ENCODE assay signal across 16 cellular contexts in genomic region chr20:32779500-32780215, GRCh38. TPM values are rescaled to one million over a fixed set of nuclear protein-coding genes. Genes with fewer than 3 reads are reported as not detected.
DNase-seq lines count a peak whose midpoint lies in the region; ATAC-seq, FAIRE-seq and TF ChIP-seq lines count a peak whose summit lies in the region.
"Had no signal": no experiment of that assay in that cellular context is flagged by ENCODE, and none has a peak within 500 bp of the region (broad histone marks: within the 10 kb centered on the region; RNA-seq: fewer than 3 reads in every experiment).

No MANE protein-coding gene starts in this region.

- TF ChIP-seq EP300 in GM12878 (IDR thresholded peaks at IDR 0.05; ENCODE audit: borderline replicate concordance in 1 of 2, control insufficient read depth in 1 of 2, low read depth in 2 of 2, low read length in 2 of 2), result no peak

- dilution Hi-C loops in IMR-90 (cut with HindIII; ENCODE audit: low sequenced_read_pairs, unreplicated experiment), result no loop called here

- H2AFZ ChIP-seq in IMR-90 (replicated peaks; ENCODE audit: low read length, poor library complexity) (no peak overlapping the region), GM12878 (ENCODE audit: control insufficient read depth, low read depth, low read length) (no peak overlapping the region)

- no peak overlapping the region for H2BK20ac ChIP-seq in IMR-90 (ENCODE audit: low read depth, low read length)

- 0 out of 2 replicates have a peak, but pooled peaks have one; percentile 33 for ATAC-seq in IMR-90 (ENCODE audit: low read depth)
- ATAC-seq in GM12878, result no peak
- ATAC-seq in HG02642 (IDR thresholded peaks at IDR 0.05; ENCODE audit: poor library complexity, unreplicated experiment), result no peak
- ATAC-seq in GM18520 (IDR thresholded peaks at IDR 0.05; ENCODE audit: unreplicated experiment), result no peak
- ATAC-seq: activated naive CD8-positive, alpha-beta T cell treated with anti-CD3 and anti-CD28 coated beads, Interleukin-2, amount 50 U/mL, for 24 hours; CD8-positive, alpha-beta T cell; heart right ventricle had no signal

- H3K4me2 ChIP-seq in BLaER1 treated with 17β-estradiol and CSF1 and Interleukin-3, amounts not matched to agents 10 nM and 100 nM, result peak overlapping the region in 9 of 11 experiments; percentile 58 to 85 (median 74); a peak in 18 of 22 replicates
- H3K4me2 ChIP-seq in IMR-90 (ENCODE audit: low read depth, low read length) (no peak overlapping the region), GM12878 (ENCODE audit: control insufficient read depth, insufficient read depth) (no peak overlapping the region)

- TF ChIP-seq POLR2A in IMR-90 (IDR thresholded peaks at IDR 0.05; ENCODE audit: low read depth, low read length) (no peak), GM12878 (IDR thresholded peaks at IDR 0.05; ENCODE audit: low read depth, low read length) (no peak)

- no peak overlapping the region for H2AK9ac ChIP-seq in IMR-90 (replicated peaks; ENCODE audit: low read depth, low read length, poor library complexity)

- H3K4ac ChIP-seq in IMR-90 (ENCODE audit: low read depth, low read length), result no peak overlapping the region

- peaks cover 36 to 70% (median 61%) of the 10 kb centered on the region in 10 experiments for H3K4me1 ChIP-seq in BLaER1 treated with 17β-estradiol and CSF1 and Interleukin-3, amounts not matched to agents 10 nM and 100 nM
- H3K4me1 ChIP-seq in IMR-90 (ENCODE audit: control insufficient read depth, insufficient read depth, low read length), result no peaks in the 10 kb centered on the region
- H3K4me1 ChIP-seq in GM12878 (ENCODE audit: control insufficient read depth, insufficient read depth, low read length), result no peaks in the 10 kb centered on the region
- peaks cover 12% of the 10 kb centered on the region for H3K4me1 ChIP-seq in mesodermal cell (ENCODE audit: control insufficient read depth, insufficient read depth, low read length, poor library complexity, severe bottlenecking)

- TF ChIP-seq CTCF in IMR-90 (conservative IDR thresholded peaks at IDR 0.05; ENCODE audit: low read depth, low read length), result no peak
- TF ChIP-seq CTCF in GM12878 (IDR thresholded peaks at IDR 0.05 in 2 of 3, conservative IDR thresholded peaks at IDR 0.05 in 1 of 3; ENCODE audit: control insufficient read depth in 2 of 3, extremely low read depth in 1 of 3, insufficient read depth in 1 of 3, low read depth in 3 of 3, low read length in 3 of 3), result no peak

- DNase-seq in IMR-90, result no peak
- no peak for DNase-seq in GM12878 (ENCODE audit: low read depth, low spot score)
- DNase-seq in EL, result no peak
- no peak for DNase-seq in NCI-H1436 treated with DMSO at 0.1 percent for 48 hours (lab: John Stamatoyannopoulos, UW)
- DNase-seq: activated CD4-positive, alpha-beta T cell treated with anti-CD3 and anti-CD28 coated beads for 1 hour; activated naive CD8-positive, alpha-beta T cell treated with anti-CD3 and anti-CD28 coated beads, Interleukin-2, amount 50 U/mL, for 24 hours; CD8-positive, alpha-beta T cell; heart right ventricle; SIG-M5; sigmoid colon; stimulated activated CD4-positive, alpha-beta T cell treated with anti-CD3 and anti-CD28 coated beads, Interleukin-2, amount 100 ng/mL, for 48 hours had no signal

- H4K91ac ChIP-seq in IMR-90 (ENCODE audit: insufficient read depth, low read depth, low read length), result no peak overlapping the region

- no peak overlapping the region for H2AK5ac ChIP-seq in IMR-90 (ENCODE audit: low read depth, low read length)

- 0 out of 22 replicates have a peak overlapping the region, but pooled peaks of 1 of the 11 experiments have one; percentile 5 for H3K9ac ChIP-seq in BLaER1 treated with 17β-estradiol and CSF1 and Interleukin-3, amounts not matched to agents 10 nM and 100 nM
- H3K9ac ChIP-seq in IMR-90 (ENCODE audit: low read depth, low read length), result no peak overlapping the region
- H3K9ac ChIP-seq in GM12878 (ENCODE audit: control insufficient read depth, insufficient read depth, low read length), result no peak overlapping the region

- H3K36me3 ChIP-seq in BLaER1 treated with 17β-estradiol and CSF1 and Interleukin-3, amounts not matched to agents 10 nM and 100 nM, result peaks cover 0 to 14% (median 3%) of the 10 kb centered on the region in 11 experiments; a peak in 6 of 22 replicates
- H3K36me3 ChIP-seq in IMR-90 (ENCODE audit: control insufficient read depth, insufficient read depth, low read length) (peaks cover 3% of the 10 kb centered on the region; the same call in 1 of the 2 replicates), GM12878 (ENCODE audit: control insufficient read depth in 2 of 2, insufficient read depth in 2 of 2, low read length in 1 of 2) (no peaks in the 10 kb centered on the region), mesodermal cell (ENCODE audit: control insufficient read depth, insufficient read depth, low read length) (peaks cover 51% of the 10 kb centered on the region)
- H3K36me3 ChIP-seq: sigmoid colon had no signal

- no peaks in the 10 kb centered on the region for H3K27me3 ChIP-seq in BLaER1 treated with 17β-estradiol and CSF1 and Interleukin-3, amounts not matched to agents 10 nM and 100 nM
- H3K27me3 ChIP-seq in IMR-90 (ENCODE audit: control insufficient read depth, insufficient read depth, low read length) (no peaks in the 10 kb centered on the region), GM12878 (replicated peaks in 1 of 2; ENCODE audit: control insufficient read depth in 2 of 2, insufficient read depth in 2 of 2, low read length in 1 of 2) (no peaks in the 10 kb centered on the region)
- H3K27me3 ChIP-seq: heart right ventricle, sigmoid colon had no signal

- intact Hi-C loops in IMR-90 (cut with micrococcal nuclease) (loop anchor here (5.0 kb wide), 1 partner anchor 257 kb away; no protein-coding TSS in a partner anchor), GM12878 (cut with micrococcal nuclease; ENCODE audit: unreplicated experiment) (loop anchor here (5.0 kb wide), 1 partner anchor 257 kb away; no protein-coding TSS in a partner anchor)

- WGBS in IMR-90 (ENCODE audit: extremely low coverage in 2 of 2, insufficient read length in 1 of 2), 2 experiments, result 68% methylated on average over 3 of the region's 10 CpGs; no CpG with 5 or more reads in 1 of the 2 experiments
- 63% methylated on average over 8 of the region's 10 CpGs for WGBS in GM12878 (ENCODE audit: insufficient coverage, insufficient replicate concordance, low lambda C conversion rate, missing lambda C conversion rate)
- 78 to 89% methylated on average over 6 to 9 of the region's 10 CpGs for WGBS in mesodermal cell (ENCODE audit: insufficient coverage in 2 of 2), 2 experiments

- no peak overlapping the region for H2BK15ac ChIP-seq in IMR-90 (ENCODE audit: low read depth, low read length)

- no peak overlapping the region for H2BK5ac ChIP-seq in IMR-90 (ENCODE audit: low read depth, low read length, poor library complexity, severe bottlenecking)

- no peak overlapping the region for H3K56ac ChIP-seq in IMR-90 (ENCODE audit: extremely low read depth, insufficient read depth, low read length)

- SMC1A ChIA-PET in GM12878 (lab: Charles Lee; ENCODE audit: uncharacterized antibody, unreplicated experiment), result interaction anchor here (1.7 to 5.0 kb wide), 4 partner anchors 105 to 258 kb away, joined by 6 to 107 read pairs (median 10); partner anchors contain the start of gene C20orf203

- no peak overlapping the region for H4K5ac ChIP-seq in IMR-90 (ENCODE audit: low read depth, low read length)

- H3K23ac ChIP-seq in IMR-90 (ENCODE audit: low read depth, low read length), result no peak overlapping the region

- peaks cover 5% of the 10 kb centered on the region; the same call in 1 of the 2 replicates for H3K9me1 ChIP-seq in IMR-90 (ENCODE audit: insufficient read depth, low read length)

- RAD21 ChIA-PET in GM12878 (lab: Charles Lee; ENCODE audit: unreplicated experiment), result interaction anchor here (1.5 to 4.7 kb wide), 3 partner anchors 99 to 106 kb away, joined by 6 to 138 read pairs (median 12); partner anchors contain the start of gene C20orf203

- H3K14ac ChIP-seq in IMR-90 (replicated peaks; ENCODE audit: low read depth, low read length), result no peak overlapping the region

- no peak overlapping the region for H3K27ac ChIP-seq in BLaER1 treated with 17β-estradiol and CSF1 and Interleukin-3, amounts not matched to agents 10 nM and 100 nM
- H3K27ac ChIP-seq in IMR-90 (ENCODE audit: insufficient read depth, low read length), result no peak overlapping the region
- H3K27ac ChIP-seq in GM12878 (ENCODE audit: control insufficient read depth, insufficient read depth), result no peak overlapping the region
- H3K27ac ChIP-seq in mesodermal cell (ENCODE audit: low read depth, low read length, severe bottlenecking), result peak overlapping the region; percentile 41
- H3K27ac ChIP-seq: heart right ventricle, sigmoid colon had no signal

- no peak overlapping the region for H3K4me3 ChIP-seq in BLaER1 treated with 17β-estradiol and CSF1 and Interleukin-3, amounts not matched to agents 10 nM and 100 nM
- H3K4me3 ChIP-seq in IMR-90 (ENCODE audit: insufficient read depth, low read depth, low read length) (no peak overlapping the region), GM12878 (no peak overlapping the region), mesodermal cell (ENCODE audit: extremely low read depth, insufficient read depth, low read length, poor library complexity, severe bottlenecking) (no peak overlapping the region)
- H3K4me3 ChIP-seq: heart right ventricle, sigmoid colon had no signal

- no peaks in the 10 kb centered on the region for H3K9me3 ChIP-seq in BLaER1 treated with 17β-estradiol and CSF1 and Interleukin-3, amounts not matched to agents 10 nM and 100 nM (replicated peaks in 1 of 11)
- H3K9me3 ChIP-seq in IMR-90 (ENCODE audit: control insufficient read depth, insufficient read depth, low read length) (no peaks in the 10 kb centered on the region), GM12878 (replicated peaks; ENCODE audit: control insufficient read depth, insufficient read depth, low read length) (no peaks in the 10 kb centered on the region), mesodermal cell (ENCODE audit: control insufficient read depth, low read length) (no peaks in the 10 kb centered on the region)
- H3K9me3 ChIP-seq: heart right ventricle, sigmoid colon had no signal

- no peak for TF ChIP-seq RAD21 in IMR-90 (IDR thresholded peaks at IDR 0.05; ENCODE audit: low read length)
- TF ChIP-seq RAD21 in GM12878 (IDR thresholded peaks at IDR 0.05; ENCODE audit: insufficient read depth, low read depth, low read length), result no peak

- FAIRE-seq in GM12878 (lab: Jason Lieb, UNC), result no peak
- FAIRE-seq: bronchial epithelial cell had no signal

- H4K8ac ChIP-seq in IMR-90 (ENCODE audit: low read depth in 2 of 2, low read length in 2 of 2), result no peak overlapping the region

- H3K79me1 ChIP-seq in IMR-90 (ENCODE audit: low read depth in 1 of 2, low read length in 2 of 2), result peaks cover 0 to 17% of the 10 kb centered on the region in 2 experiments; a peak in 3 of 4 replicates

- H4K20me1 ChIP-seq in BLaER1 treated with 17β-estradiol and CSF1 and Interleukin-3, amounts not matched to agents 10 nM and 100 nM, result peaks cover 0 to 18% (median 0%) of the 10 kb centered on the region in 11 experiments; a peak in 4 of 22 replicates
- H4K20me1 ChIP-seq in IMR-90 (ENCODE audit: insufficient read depth, low read length) (peaks cover 3% of the 10 kb centered on the region; the same call in 1 of the 2 replicates), GM12878 (ENCODE audit: control insufficient read depth, insufficient read depth) (no peaks in the 10 kb centered on the region)

- H3K79me2 ChIP-seq in GM12878 (ENCODE audit: control insufficient read depth, insufficient read depth, low read length), result no peaks in the 10 kb centered on the region

- no peak overlapping the region for H3K18ac ChIP-seq in IMR-90 (ENCODE audit: low read depth, low read length)

- in situ Hi-C loops in IMR-90 (cut with MboI; ENCODE audit: low sequenced_read_pairs), result loop anchor here (5.0 to 10.0 kb wide), 3 partner anchors 112 to 265 kb away; no protein-coding TSS in a partner anchor
- in situ Hi-C loops in GM12878 (cut with MboI), result loop anchor here (5.0 kb wide), 1 partner anchor 107 kb away; the partner anchor contains the start of gene C20orf203

- CTCF ChIA-PET in IMR-90 (lab: Yijun Ruan, JAX), result interaction anchor here (0.6 to 1.7 kb wide), 2 partner anchors 106 to 295 kb away, joined by 5 to 19 read pairs; partner anchors contain the start of gene C20orf203
- CTCF ChIA-PET in GM12878 (lab: Yijun Ruan, JAX), result interaction anchor here (0.8 to 7.3 kb wide), 11 partner anchors 13 to 957 kb away, joined by 3 to 295 read pairs (median 6); partner anchors contain the start of genes C20orf203 and MAPRE1

- POLR2A ChIA-PET in IMR-90 (lab: Charles Lee; ENCODE audit: unreplicated experiment), result no interaction called here
- POLR2A ChIA-PET in GM12878 (lab: Charles Lee), result interaction anchor here (1.8 kb wide), 1 partner anchor 106 kb away, joined by 12 read pairs; the partner anchor contains the start of gene C20orf203

- no peak overlapping the region for H2BK120ac ChIP-seq in IMR-90 (ENCODE audit: low read depth, low read length)

- BruUV-seq in IMR-90 (replicated peaks; lab: Mats Ljungman, UMichigan) (no TSS peak), GM12878 (replicated peaks; lab: Mats Ljungman, UMichigan) (no TSS peak)

RNA-seq across cellular contexts. Expression of gene DNMT3B, which starts 17.5 kb away (rescaled TPM):
- total RNA-seq in IMR-90 (2012; rRNA removed), result 1.3 and 1.4 TPM in 2 replicates
- 1.9 TPM in 2 replicates for polyA plus RNA-seq in IMR-90 (2012; rRNA removed)
- polyA plus RNA-seq in IMR-90 (2012; cell fraction: cytosol; rRNA removed), result 0.76 and 1.1 TPM in 2 replicates
- polyA plus RNA-seq in IMR-90 (2012; cell fraction: nucleus; rRNA removed; ENCODE audit: low replicate concordance), result 7.0 and 8.4 TPM in 2 replicates
- total RNA-seq in GM12878 (2013; cell fraction: nucleolus; rRNA removed), result 0.40 and 0.47 TPM in 2 replicates
- total RNA-seq in GM12878 (2014; rRNA removed), result 1.1 and 1.6 TPM in 2 replicates
- total RNA-seq in GM12878 (2014; rRNA removed; fragmentation: Illumina TruSeq; extraction: Trizol), result 1.2 TPM in 2 replicates
- 1.8 and 1.9 TPM in 2 replicates for total RNA-seq in GM12878 (2021)
- 0.25 TPM for polyA plus RNA-seq in GM12878 (2011; ENCODE audit: low read depth)
- 0.22 and 0.24 TPM in 2 replicates for polyA plus RNA-seq in GM12878 (2011; rRNA removed)
- 0.15 and 0.24 TPM in 2 replicates for polyA plus RNA-seq in GM12878 (2011; cell fraction: cytosol; rRNA removed)
- 0.78 and 0.82 TPM in 2 replicates for polyA plus RNA-seq in GM12878 (2011; cell fraction: nucleus; rRNA removed)
- polyA plus RNA-seq in GM12878 (2012), result 0.49 and 0.50 TPM in 2 replicates
- 0.82 and 1.4 TPM in 2 replicates for polyA plus RNA-seq in GM12878 (2014; fragmentation: Illumina TruSeq; extraction: Trizol)
- polyA plus RNA-seq in GM12878 (2014; fragmentation: Nextera tagmentation; extraction: Ambion mirVana), result under 1 TPM; 0.23 to 0.33 TPM
- polyA plus RNA-seq in GM12878 (2014; rRNA removed), result 1.7 and 1.9 TPM in 2 replicates
- polyA plus RNA-seq in GM12878 (2016; fragmentation: Nextera tagmentation; extraction: Ambion mirVana), result 1 to 10 TPM in 1 of 2 experiments, under 1 TPM in 1; 0.82 to 1.5 TPM
- 0.15 and 0.46 TPM in 2 replicates for polyA minus RNA-seq in GM12878 (2011; rRNA and poly(A)+ RNA removed)
- polyA minus RNA-seq in GM12878 (2011; cell fraction: cytosol; rRNA and poly(A)+ RNA removed), result not detected in 2 replicates
- polyA minus RNA-seq in GM12878 (2011; cell fraction: nucleus; rRNA and poly(A)+ RNA removed), result 0.12 and 0.19 TPM in 2 replicates
- 25.2 TPM for polyA plus RNA-seq in mesodermal cell (2013, experiment 1 of 2)
- polyA plus RNA-seq in mesodermal cell (2013, experiment 2 of 2), result 22.5 TPM

RNA-seq across cellular contexts. Expression of gene COMMD7, which starts 36.4 kb away (rescaled TPM):
- 46.9 and 51.8 TPM in 2 replicates for total RNA-seq in IMR-90 (2012; rRNA removed)
- polyA plus RNA-seq in IMR-90 (2012; rRNA removed), result 62.0 and 67.5 TPM in 2 replicates
- 34.0 and 43.2 TPM in 2 replicates for polyA plus RNA-seq in IMR-90 (2012; cell fraction: cytosol; rRNA removed)
- 18.7 and 36.6 TPM in 2 replicates for polyA plus RNA-seq in IMR-90 (2012; cell fraction: nucleus; rRNA removed; ENCODE audit: low replicate concordance)
- 13.4 and 14.1 TPM in 2 replicates for total RNA-seq in GM12878 (2013; cell fraction: nucleolus; rRNA removed)
- 24.7 and 25.0 TPM in 2 replicates for total RNA-seq in GM12878 (2014; rRNA removed)
- 20.7 and 21.4 TPM in 2 replicates for total RNA-seq in GM12878 (2014; rRNA removed; fragmentation: Illumina TruSeq; extraction: Trizol)
- total RNA-seq in GM12878 (2021), result 26.5 and 27.2 TPM in 2 replicates
- 22.1 TPM for polyA plus RNA-seq in GM12878 (2011; ENCODE audit: low read depth)
- 26.3 and 28.3 TPM in 2 replicates for polyA plus RNA-seq in GM12878 (2011; rRNA removed)
- polyA plus RNA-seq in GM12878 (2011; cell fraction: cytosol; rRNA removed), result 24.3 and 26.5 TPM in 2 replicates
- 14.8 and 17.5 TPM in 2 replicates for polyA plus RNA-seq in GM12878 (2011; cell fraction: nucleus; rRNA removed)
- 22.6 and 22.9 TPM in 2 replicates for polyA plus RNA-seq in GM12878 (2012)
- polyA plus RNA-seq in GM12878 (2014; fragmentation: Illumina TruSeq; extraction: Trizol), result 32.0 and 41.2 TPM in 2 replicates
- 10 to 100 TPM in 1 of 2 experiments, 1 to 10 TPM in 1; 9.1 to 19.4 TPM for polyA plus RNA-seq in GM12878 (2014; fragmentation: Nextera tagmentation; extraction: Ambion mirVana)
- polyA plus RNA-seq in GM12878 (2014; rRNA removed), result 32.4 and 34.7 TPM in 2 replicates
- polyA plus RNA-seq in GM12878 (2016; fragmentation: Nextera tagmentation; extraction: Ambion mirVana), result 10 to 100 TPM; 55.5 to 61.0 TPM
- 9.1 and 12.0 TPM in 2 replicates for polyA minus RNA-seq in GM12878 (2011; rRNA and poly(A)+ RNA removed)
- 3.4 and 5.3 TPM in 2 replicates for polyA minus RNA-seq in GM12878 (2011; cell fraction: cytosol; rRNA and poly(A)+ RNA removed)
- polyA minus RNA-seq in GM12878 (2011; cell fraction: nucleus; rRNA and poly(A)+ RNA removed), result 2.4 and 3.6 TPM in 2 replicates
- 50.2 TPM for polyA plus RNA-seq in mesodermal cell (2013, experiment 1 of 2)
- polyA plus RNA-seq in mesodermal cell (2013, experiment 2 of 2), result 50.0 TPM

RNA-seq across cellular contexts. Expression of gene MAPRE1, which starts 40.1 kb away (rescaled TPM):
- total RNA-seq in IMR-90 (2012; rRNA removed), result 82.6 and 205 TPM in 2 replicates
- 87.8 and 107 TPM in 2 replicates for polyA plus RNA-seq in IMR-90 (2012; rRNA removed)
- 18.3 and 35.9 TPM in 2 replicates for polyA plus RNA-seq in IMR-90 (2012; cell fraction: cytosol; rRNA removed)
- 5.9 and 31.1 TPM in 2 replicates for polyA plus RNA-seq in IMR-90 (2012; cell fraction: nucleus; rRNA removed; ENCODE audit: low replicate concordance)
- total RNA-seq in GM12878 (2013; cell fraction: nucleolus; rRNA removed), result 37.7 and 38.1 TPM in 2 replicates
- 85.2 and 108 TPM in 2 replicates for total RNA-seq in GM12878 (2014; rRNA removed)
- 83.2 and 89.2 TPM in 2 replicates for total RNA-seq in GM12878 (2014; rRNA removed; fragmentation: Illumina TruSeq; extraction: Trizol)
- total RNA-seq in GM12878 (2021), result 133 TPM in 2 replicates
- polyA plus RNA-seq in GM12878 (2011; ENCODE audit: low read depth), result 84.6 TPM
- polyA plus RNA-seq in GM12878 (2011; rRNA removed), result 117 and 137 TPM in 2 replicates
- polyA plus RNA-seq in GM12878 (2011; cell fraction: cytosol; rRNA removed), result 58.1 and 75.1 TPM in 2 replicates
- 29.6 and 50.0 TPM in 2 replicates for polyA plus RNA-seq in GM12878 (2011; cell fraction: nucleus; rRNA removed)
- 84.5 and 93.7 TPM in 2 replicates for polyA plus RNA-seq in GM12878 (2012)
- polyA plus RNA-seq in GM12878 (2014; fragmentation: Illumina TruSeq; extraction: Trizol), result 151 and 168 TPM in 2 replicates
- 100 to 1,000 TPM; 128 to 142 TPM for polyA plus RNA-seq in GM12878 (2014; fragmentation: Nextera tagmentation; extraction: Ambion mirVana)
- 108 and 117 TPM in 2 replicates for polyA plus RNA-seq in GM12878 (2014; rRNA removed)
- polyA plus RNA-seq in GM12878 (2016; fragmentation: Nextera tagmentation; extraction: Ambion mirVana), result 100 to 1,000 TPM; 108 to 109 TPM
- 52.4 and 66.1 TPM in 2 replicates for polyA minus RNA-seq in GM12878 (2011; rRNA and poly(A)+ RNA removed)
- 30.9 and 33.0 TPM in 2 replicates for polyA minus RNA-seq in GM12878 (2011; cell fraction: cytosol; rRNA and poly(A)+ RNA removed)
- polyA minus RNA-seq in GM12878 (2011; cell fraction: nucleus; rRNA and poly(A)+ RNA removed), result 10.6 and 19.1 TPM in 2 replicates
- 113 TPM for polyA plus RNA-seq in mesodermal cell (2013, experiment 1 of 2)
- polyA plus RNA-seq in mesodermal cell (2013, experiment 2 of 2), result 115 TPM

Comparison
In these comparisons a context has a peak if more than half of its experiments do, and no peak if none do; other contexts are left out.
1. H3K4me2 ChIP-seq: peak in BLaER1 treated with 17β-estradiol and CSF1 and Interleukin-3, amounts not matched to agents 10 nM and 100 nM (9 of 11); none in IMR-90 (single experiment) and GM12878 (single experiment).